28 cellular contexts compared by ENCODE assay signal in genomic region chr11:117551761-117552343, GRCh38.
"Had no signal": no experiment of that assay in that cellular context is flagged by ENCODE, and none has a peak within 500 bp of the region (broad histone marks: within the 10 kb centered on the region; RNA-seq: fewer than 3 reads in every experiment).

No MANE protein-coding gene starts in this region.

- H3K9me3 ChIP-seq: gastrocnemius medialis, mucosa of descending colon, ovary, right lobe of liver, suprapubic skin, transverse colon, upper lobe of right lung, uterus had no signal

- H3K36me3 Mint-ChIP-seq: mesothelial cell of epicardium; naive B cell; natural killer cell treated with Interleukin-12 subunit alpha and Interleukin-12 subunit beta and Interleukin-15 and Interleukin-18, amount 100 ng/mL, for 72 hours had no signal

- H3K27ac Mint-ChIP-seq: mesothelial cell of epicardium; natural killer cell treated with Interleukin-12 subunit alpha and Interleukin-12 subunit beta and Interleukin-15 and Interleukin-18, amount 100 ng/mL, for 72 hours; stimulated activated naive CD8-positive, alpha-beta T cell treated with anti-CD3 and anti-CD28 coated beads, Interleukin-15, amount 100 ng/mL, for 72 hours had no signal

- DNase-seq: cortex of kidney; effector CD4-positive, alpha-beta T cell; foreskin fibroblast; gastrocnemius medialis; head of caudate nucleus; mesenchymal stem cell; naive B cell; nucleus accumbens; ovary; retina; small intestine; stimulated activated CD4-positive, alpha-beta T cell treated with anti-CD3 and anti-CD28 coated beads, Interleukin-12 subunit alpha, Interleukin-12 subunit beta, amount 100 ng/mL, for 4 hours; stimulated activated CD4-positive, alpha-beta T cell treated with anti-CD3 and anti-CD28 coated beads, Interleukin-1b, Interleukin-23, amount 100 ng/mL, for 48 hours; stimulated activated CD4-positive, alpha-beta T cell treated with anti-CD3 and anti-CD28 coated beads, Interleukin-4, amount 100 ng/mL, for 1 hour; stimulated activated CD8-positive, alpha-beta memory T cell treated with anti-CD3 and anti-CD28 coated beads, Interleukin-4, amount 100 ng/mL, for 48 hours; stimulated activated naive CD4-positive, alpha-beta T cell; stimulated activated naive CD8-positive, alpha-beta T cell treated with anti-CD3 and anti-CD28 coated beads, Interleukin-15, amount 100 ng/mL, for 72 hours; transverse colon; upper lobe of right lung; uterus had no signal

- H3K4me3 Mint-ChIP-seq: mesothelial cell of epicardium; naive B cell; natural killer cell treated with Interleukin-12 subunit alpha and Interleukin-12 subunit beta and Interleukin-15 and Interleukin-18, amount 100 ng/mL, for 72 hours; neural crest cell; stimulated activated naive CD8-positive, alpha-beta T cell treated with anti-CD3 and anti-CD28 coated beads, Interleukin-15, amount 100 ng/mL, for 72 hours had no signal

- H3K36me3 ChIP-seq: gastrocnemius medialis, ovary, right lobe of liver, suprapubic skin, transverse colon, upper lobe of right lung, uterus had no signal

- H3K4me1 ChIP-seq: gastrocnemius medialis, right lobe of liver, suprapubic skin, transverse colon, upper lobe of right lung, uterus had no signal

- H3K27me3 ChIP-seq: ovary, right lobe of liver, transverse colon, upper lobe of right lung, uterus had no signal

- ATAC-seq: esophagus mucosa; gastrocnemius medialis; mucosa of descending colon; natural killer cell treated with Interleukin-12 subunit alpha and Interleukin-12 subunit beta and Interleukin-15 and Interleukin-18, amount 100 ng/mL, for 72 hours; right lobe of liver; stimulated activated naive CD8-positive, alpha-beta T cell treated with anti-CD3 and anti-CD28 coated beads, Interleukin-15, amount 100 ng/mL, for 72 hours; upper lobe of right lung had no signal

- H3K9me3 Mint-ChIP-seq: mesothelial cell of epicardium; naive B cell; natural killer cell treated with Interleukin-12 subunit alpha and Interleukin-12 subunit beta and Interleukin-15 and Interleukin-18, amount 100 ng/mL, for 72 hours; neural crest cell; stimulated activated naive CD8-positive, alpha-beta T cell treated with anti-CD3 and anti-CD28 coated beads, Interleukin-15, amount 100 ng/mL, for 72 hours had no signal

- H3K4me3 ChIP-seq: gastrocnemius medialis, mucosa of descending colon, ovary, right lobe of liver, suprapubic skin, transverse colon, upper lobe of right lung, uterus had no signal

- H3K27ac ChIP-seq: epithelial cell of prostate, gastrocnemius medialis, ovary, right lobe of liver, suprapubic skin, transverse colon, upper lobe of right lung, uterus had no signal

- H3K4me1 Mint-ChIP-seq: naive B cell; stimulated activated naive CD8-positive, alpha-beta T cell treated with anti-CD3 and anti-CD28 coated beads, Interleukin-15, amount 100 ng/mL, for 72 hours had no signal
